ENCODE assay signal across 10 cellular contexts in genomic region chr3:13192471-13193213, GRCh38.
DNase-seq lines count a peak whose midpoint lies in the region; ATAC-seq, FAIRE-seq and TF ChIP-seq lines count a peak whose summit lies in the region.
"Had no signal": no experiment of that assay in that cellular context is flagged by ENCODE, and none has a peak within 500 bp of the region (broad histone marks: within the 10 kb centered on the region; RNA-seq: fewer than 3 reads in every experiment).

No MANE protein-coding gene starts in this region.

- H3K27me3 Mint-ChIP-seq in neural progenitor cell (ENCODE audit: insufficient read depth, low read depth) = peaks cover 14% of the 10 kb centered on the region

- no peak overlapping the region for H2AFZ ChIP-seq in neural progenitor cell (replicated peaks)

- no peaks in the 10 kb centered on the region for H3K9me2 ChIP-seq in DOHH2 (replicated peaks; ENCODE audit: control insufficient read depth, low read length)

- H3K79me2 ChIP-seq in DOHH2 (ENCODE audit: control insufficient read depth, low read length) (no peaks in the 10 kb centered on the region), neural progenitor cell (ENCODE audit: low read depth) (no peaks in the 10 kb centered on the region)

- no peak overlapping the region for H3K9ac ChIP-seq in neural progenitor cell

- no peak for FAIRE-seq in RCC 7860 (lab: Jason Lieb, UNC)

- H3K4me3 Mint-ChIP-seq in neural progenitor cell = no peak overlapping the region
- H3K4me3 Mint-ChIP-seq: activated naive CD4-positive, alpha-beta T cell treated with anti-CD3 and anti-CD28 coated beads for 36 hours; T-cell had no signal

- TF ChIP-seq CTCF in DOHH2 (IDR thresholded peaks at IDR 0.05; ENCODE audit: low read depth, low read length, poor library complexity, severe bottlenecking) (peak; percentile 49), cardiac fibroblast (IDR thresholded peaks at IDR 0.05; ENCODE audit: low read depth, low read length) (peak; percentile 26), neural progenitor cell (IDR thresholded peaks at IDR 0.05) (peak; percentile 62)

- H3K4me2 ChIP-seq in DOHH2 (ENCODE audit: low read length) = no peak overlapping the region
- no peak overlapping the region for H3K4me2 ChIP-seq in neural progenitor cell

- H3K36me3 ChIP-seq in DOHH2 (ENCODE audit: control insufficient read depth, low read length) = no peaks in the 10 kb centered on the region
- no peaks in the 10 kb centered on the region for H3K36me3 ChIP-seq in MG63
- no peaks in the 10 kb centered on the region for H3K36me3 ChIP-seq in neural progenitor cell

- peaks cover 15% of the 10 kb centered on the region for H3K27me3 ChIP-seq in DOHH2 (ENCODE audit: control insufficient read depth, low read length)
- no peaks in the 10 kb centered on the region for H3K27me3 ChIP-seq in MG63
- no peaks in the 10 kb centered on the region for H3K27me3 ChIP-seq in neural progenitor cell

- H3K4me3 ChIP-seq in DOHH2 (ENCODE audit: low read length) (no peak overlapping the region), MG63 (no peak overlapping the region), cardiac fibroblast (replicated peaks in 1 of 2; ENCODE audit: low read depth in 2 of 2, low read length in 2 of 2) (no peak overlapping the region), neural progenitor cell (no peak overlapping the region)

- H3K27ac Mint-ChIP-seq in neural progenitor cell = no peak overlapping the region
- H3K27ac Mint-ChIP-seq: activated naive CD4-positive, alpha-beta T cell treated with anti-CD3 and anti-CD28 coated beads for 36 hours; T-cell had no signal

- H3K9me3 Mint-ChIP-seq in neural progenitor cell = peaks cover 6% of the 10 kb centered on the region

- H3K4me1 ChIP-seq in DOHH2 (ENCODE audit: control insufficient read depth, low read length) = peaks cover 7% of the 10 kb centered on the region; the same call in 1 of the 2 replicates
- H3K4me1 ChIP-seq in neural progenitor cell = peaks cover 14% of the 10 kb centered on the region

- H4K20me1 ChIP-seq in DOHH2 (ENCODE audit: control insufficient read depth, insufficient read depth, low read depth, low read length) (no peaks in the 10 kb centered on the region), neural progenitor cell (ENCODE audit: low read depth) (peaks cover 9% of the 10 kb centered on the region)

- H3F3A ChIP-seq in DOHH2 (ENCODE audit: control insufficient read depth, insufficient read depth) (no peaks in the 10 kb centered on the region), neural progenitor cell (ENCODE audit: low read depth) (no peaks in the 10 kb centered on the region)

- H3K27ac ChIP-seq in DOHH2 (ENCODE audit: low read depth, low read length) (no peak overlapping the region), neural progenitor cell (no peak overlapping the region)

- H3K36me3 Mint-ChIP-seq in neural progenitor cell = peaks cover 3% of the 10 kb centered on the region
- H3K36me3 Mint-ChIP-seq: T-cell had no signal

- peaks cover 44% of the 10 kb centered on the region for H3K4me1 Mint-ChIP-seq in neural progenitor cell

- no peak for ATAC-seq in GM18520 (IDR thresholded peaks at IDR 0.05; ENCODE audit: unreplicated experiment)
- ATAC-seq: T-cell had no signal

- H3K9me3 ChIP-seq in DOHH2 (ENCODE audit: control insufficient read depth, insufficient read depth, low read length) (no peaks in the 10 kb centered on the region), MG63 (no peaks in the 10 kb centered on the region), neural progenitor cell (ENCODE audit: low read depth) (no peaks in the 10 kb centered on the region)

- DNase-seq in MG63 (peak; percentile 26), cardiac fibroblast (ENCODE audit: low read depth in 2 of 2) (no peak), neural progenitor cell (ENCODE audit: low spot score) (peak; percentile 60), RCC 7860 (ENCODE audit: low spot score) (no peak), NCI-H1048 (lab: John Stamatoyannopoulos, UW) (no peak), GM19238 (ENCODE audit: insufficient read length, low spot score) (no peak)
- DNase-seq: activated naive CD4-positive, alpha-beta T cell treated with anti-CD3 and anti-CD28 coated beads for 36 hours; T-cell had no signal

Comparison
In these comparisons a context has a peak if more than half of its experiments do, and no peak if none do; other contexts are left out.
1. DNase-seq: peak in MG63 (single experiment) and neural progenitor cell (single experiment); none in cardiac fibroblast (0 of 2), RCC 7860 (single experiment), NCI-H1048 (single experiment) and GM19238 (single experiment).
2. Peak in every context shown above with its lines, with median percentiles within 50 percentile points of each other: CTCF ChIP-seq.